ENCODE assay signal across 7 cellular contexts in genomic region chrY:8566198-8566597, GRCh38.
"Had no signal": no experiment of that assay in that cellular context is flagged by ENCODE, and none has a peak within 500 bp of the region (broad histone marks: within the 10 kb centered on the region; RNA-seq: fewer than 3 reads in every experiment).

No MANE protein-coding gene starts in this region.

- FAIRE-seq: HepG2 had no signal

- ATAC-seq: HCT116, HepG2 had no signal

- DNase-seq: GM23248, GOT3, H7, HFFc6, KBM-7 had no signal
